ENCODE assay signal across 8 cellular contexts in genomic region chr2:12592296-12592695, GRCh38.
"Had no signal": no experiment of that assay in that cellular context is flagged by ENCODE, and none has a peak within 500 bp of the region (broad histone marks: within the 10 kb centered on the region; RNA-seq: fewer than 3 reads in every experiment).

No MANE protein-coding gene starts in this region.

- H3K27ac ChIP-seq: GM23248 had no signal

- H3K4me1 ChIP-seq: HAP-1 had no signal

- ATAC-seq: HCT116, K562 had no signal

- H3K4me3 Mint-ChIP-seq: HFFc6 had no signal

- H2AFZ ChIP-seq: GM23248 had no signal

- H3K9me3 ChIP-seq: HAP-1 had no signal

- H3K4me3 ChIP-seq: GM23248, HAP-1, K562 had no signal

- H3K9me3 Mint-ChIP-seq: HFFc6 had no signal

- H3K36me3 ChIP-seq: HAP-1 had no signal

- H3K27ac Mint-ChIP-seq: HFFc6 had no signal

- DNase-seq: GM23248, GOT3, H7, HFFc6, IMR-90 had no signal

- H3K9ac ChIP-seq: GM23248 had no signal
